18 cellular contexts compared by ENCODE assay signal in the genomic region with DNA sequence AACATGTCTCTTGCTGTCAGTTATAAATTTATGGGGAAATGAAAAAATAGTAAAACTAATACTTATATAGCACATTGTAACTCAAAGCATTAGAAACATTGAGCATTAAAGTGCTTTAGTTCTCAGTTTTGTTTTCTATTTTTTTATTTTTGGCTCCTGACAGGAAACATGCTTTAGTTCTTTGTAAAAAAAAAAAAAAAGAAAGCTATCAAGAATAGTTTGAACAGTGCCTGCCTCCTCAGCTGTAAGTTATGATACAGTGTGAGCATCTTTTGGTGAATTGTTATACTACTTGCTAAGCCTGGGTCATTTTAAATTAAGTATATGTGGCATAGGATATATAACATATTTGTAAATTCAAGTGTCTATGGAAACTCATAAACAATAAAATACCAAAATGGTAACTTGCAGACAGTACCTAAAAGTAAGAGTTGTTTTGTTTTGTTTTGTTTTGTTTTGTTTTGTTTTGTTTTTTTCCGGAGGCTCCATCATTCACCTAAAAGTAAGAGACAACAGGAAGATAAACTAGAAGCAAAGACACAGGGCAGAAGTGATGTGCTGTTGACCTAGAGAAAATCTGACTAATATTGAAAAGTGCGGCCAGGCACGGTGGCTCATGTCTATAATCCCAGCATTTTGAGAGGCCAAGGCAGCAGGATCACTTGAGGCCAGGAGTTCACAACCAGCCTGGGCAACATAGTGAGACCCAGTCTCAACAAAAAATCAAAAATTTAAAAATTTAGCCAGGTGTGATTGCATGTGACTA. TPM values are rescaled to one million over a fixed set of nuclear protein-coding genes. Genes with fewer than 3 reads are reported as not detected.
DNase-seq lines count a peak whose midpoint lies in the region; ATAC-seq and TF ChIP-seq lines count a peak whose summit lies in the region.
"Had no signal": no experiment of that assay in that cellular context is flagged by ENCODE, and none has a peak within 500 bp of the region (broad histone marks: within the 10 kb centered on the region; RNA-seq: fewer than 3 reads in every experiment).

No MANE protein-coding gene starts in this region.

- H3K4me1 Mint-ChIP-seq in IgD-negative memory B cell, result peaks cover 25 to 33% (median 31%) of the 10 kb centered on the region in 3 donors
- H3K4me1 Mint-ChIP-seq in effector memory CD8-positive, alpha-beta T cell (ENCODE audit: low read depth in 2 of 2), result no peaks in the 10 kb centered on the region

- H3K4me3 ChIP-seq in GM12865 (ENCODE audit: low read depth, low read length), result peak overlapping the region; percentile 50

- H3K36me3 Mint-ChIP-seq in IgD-negative memory B cell, result no peaks in the 10 kb centered on the region
- peaks cover 3% of the 10 kb centered on the region for H3K36me3 Mint-ChIP-seq in effector memory CD8-positive, alpha-beta T cell (ENCODE audit: insufficient read depth)

- H3K27me3 Mint-ChIP-seq in IgD-negative memory B cell, result no peaks in the 10 kb centered on the region
- H3K27me3 Mint-ChIP-seq in effector memory CD8-positive, alpha-beta T cell, result no peaks in the 10 kb centered on the region

- no peaks in the 10 kb centered on the region for H3K9me3 Mint-ChIP-seq in IgD-negative memory B cell
- no peaks in the 10 kb centered on the region for H3K9me3 Mint-ChIP-seq in effector memory CD8-positive, alpha-beta T cell

- H3K4me3 Mint-ChIP-seq in IgD-negative memory B cell, result peak overlapping the region; percentile 84 to 93 (median 92)
- no peak overlapping the region for H3K4me3 Mint-ChIP-seq in effector memory CD8-positive, alpha-beta T cell

- peak; percentile 72 for DNase-seq in GM12865 (ENCODE audit: low read depth)
- no peak for DNase-seq in NCI-H2196 treated with DMSO at 0.1 percent for 48 hours (lab: John Stamatoyannopoulos, UW; ENCODE audit: unreplicated experiment)
- DNase-seq in SIG-M5 (lab: John Stamatoyannopoulos, UW), result no peak
- DNase-seq in effector memory CD8-positive, alpha-beta T cell, result no peak
- no peak for DNase-seq in NCI-H446 (lab: John Stamatoyannopoulos, UW)
- DNase-seq: activated naive CD4-positive, alpha-beta T cell treated with anti-CD3 and anti-CD28 coated beads, Interleukin-2, amount 50 U/mL, for 16 hours; DMS153; glutamatergic neuron; kidney glomerular epithelial cell; NCI-H1092; NCI-H526 treated with DMSO at 0.1 percent for 48 hours; SHP77 treated with DMSO at 0.1 percent for 48 hours; stimulated activated CD4-positive, alpha-beta T cell treated with anti-CD3 and anti-CD28 coated beads, Interleukin-4, amount 100 ng/mL, for 1 hour; stimulated activated naive CD4-positive, alpha-beta T cell treated with Interleukin-2 at 50 U/mL for 16 hours had no signal

- peak; percentile 45 for ATAC-seq in GM19328 (IDR thresholded peaks at IDR 0.05; ENCODE audit: unreplicated experiment)
- ATAC-seq in HG02642 (IDR thresholded peaks at IDR 0.05; ENCODE audit: poor library complexity, unreplicated experiment), result peak; percentile 40
- no peak for ATAC-seq in effector memory CD8-positive, alpha-beta T cell (replicated peaks)

- no peak for TF ChIP-seq CTCF in GM12865 (IDR thresholded peaks at IDR 0.05; ENCODE audit: insufficient read depth, low read depth, low read length, missing control alignments)

- peak overlapping the region; percentile 82 to 97 (median 90) for H3K27ac Mint-ChIP-seq in IgD-negative memory B cell
- no peak overlapping the region for H3K27ac Mint-ChIP-seq in effector memory CD8-positive, alpha-beta T cell

RNA-seq across cellular contexts. Expression of gene CENPC, which starts 5.4 kb away (rescaled TPM):
- 18.7 TPM for polyA plus RNA-seq in IgD-negative memory B cell

RNA-seq across cellular contexts. Expression of gene STAP1, which starts 7.9 kb away (rescaled TPM):
- polyA plus RNA-seq in IgD-negative memory B cell, result 110 TPM
- polyA plus RNA-seq: AG04450 had no signal

Comparison
In these comparisons a context has a peak if more than half of its experiments do, and no peak if none do; other contexts are left out.
1. H3K27ac Mint-ChIP-seq: peak in IgD-negative memory B cell (3 of 3); none in effector memory CD8-positive, alpha-beta T cell (0 of 2).
2. H3K4me3 Mint-ChIP-seq: peak in IgD-negative memory B cell (4 of 4); none in effector memory CD8-positive, alpha-beta T cell (0 of 2).